ENCODE assay signal across 22 cellular contexts in genomic region chr15:65875458-65875857, GRCh38. TPM values are rescaled to one million over a fixed set of nuclear protein-coding genes. Genes with fewer than 3 reads are reported as not detected.
DNase-seq lines count a peak whose midpoint lies in the region; ATAC-seq, FAIRE-seq and TF ChIP-seq lines count a peak whose summit lies in the region.
"Had no signal": no experiment of that assay in that cellular context is flagged by ENCODE, and none has a peak within 500 bp of the region (broad histone marks: within the 10 kb centered on the region; RNA-seq: fewer than 3 reads in every experiment).

No MANE protein-coding gene starts in this region.

- H3K18ac ChIP-seq in IMR-90 (ENCODE audit: low read depth, low read length): no peak overlapping the region

- POLR2A ChIA-PET in IMR-90 (lab: Charles Lee; ENCODE audit: unreplicated experiment): interaction anchor here (0.5 kb wide), 1 partner anchor 316 kb away, joined by 4 read pairs; no protein-coding TSS in a partner anchor
- POLR2A ChIA-PET in GM12878 (lab: Charles Lee): interaction anchor here (0.6 to 1.1 kb wide), 2 partner anchors 222 to 344 kb away, joined by 3 read pairs; no protein-coding TSS in a partner anchor

- H3K4ac ChIP-seq in IMR-90 (ENCODE audit: low read depth, low read length): no peak overlapping the region

- H3K9me1 ChIP-seq in IMR-90 (ENCODE audit: insufficient read depth, low read length): peaks cover 3% of the 10 kb centered on the region; the same call in 1 of the 2 replicates

- no peak overlapping the region for H3K27ac ChIP-seq in CD4-positive, CD25-positive, alpha-beta regulatory T cell (ENCODE audit: insufficient read depth, low read length, poor library complexity, severe bottlenecking)
- no peak overlapping the region for H3K27ac ChIP-seq in IMR-90 (ENCODE audit: insufficient read depth, low read length)
- H3K27ac ChIP-seq in GM12878 (ENCODE audit: control insufficient read depth, insufficient read depth): no peak overlapping the region
- no peak overlapping the region for H3K27ac ChIP-seq in osteoblast (ENCODE audit: low read depth, low read length)
- H3K27ac ChIP-seq: C4-2B, HL-60, Peyer's patch, SJSA1 had no signal

- H3K79me2 ChIP-seq in GM12878 (ENCODE audit: control insufficient read depth, insufficient read depth, low read length) (peaks cover 55% of the 10 kb centered on the region), osteoblast (ENCODE audit: insufficient read depth, low read length) (peaks cover 91% of the 10 kb centered on the region)

- no peak overlapping the region for H4K5ac ChIP-seq in IMR-90 (ENCODE audit: low read depth, low read length)

- TF ChIP-seq CTCF in IMR-90 (conservative IDR thresholded peaks at IDR 0.05; ENCODE audit: low read depth, low read length) (no peak), GM12878 (IDR thresholded peaks at IDR 0.05 in 2 of 3, conservative IDR thresholded peaks at IDR 0.05 in 1 of 3; ENCODE audit: control insufficient read depth in 2 of 3, extremely low read depth in 1 of 3, insufficient read depth in 1 of 3, low read depth in 3 of 3, low read length in 3 of 3) (no peak), osteoblast (IDR thresholded peaks at IDR 0.05; ENCODE audit: extremely low read depth, low read depth, low read length) (no peak), D721Med (IDR thresholded peaks at IDR 0.05; ENCODE audit: insufficient read depth, missing control alignments) (no peak)

- peak overlapping the region in 1 of 4 donors; percentile 63 for H3K4me3 Mint-ChIP-seq in CD4-positive, CD25-positive, alpha-beta regulatory T cell
- H3K4me3 Mint-ChIP-seq: IgD-negative memory B cell had no signal

- H3K36me3 Mint-ChIP-seq in CD4-positive, CD25-positive, alpha-beta regulatory T cell: peaks cover 27% of the 10 kb centered on the region

- H3K36me3 ChIP-seq in CD4-positive, CD25-positive, alpha-beta regulatory T cell (ENCODE audit: control insufficient read depth, insufficient read depth, low read length): peaks cover 42% of the 10 kb centered on the region
- H3K36me3 ChIP-seq in IMR-90 (ENCODE audit: control insufficient read depth, insufficient read depth, low read length): peaks cover 31% of the 10 kb centered on the region
- peaks cover 2 to 20% of the 10 kb centered on the region in 2 experiments; a peak in 3 of 4 replicates for H3K36me3 ChIP-seq in GM12878 (ENCODE audit: control insufficient read depth in 2 of 2, insufficient read depth in 2 of 2, low read length in 1 of 2)
- peaks cover 48% of the 10 kb centered on the region for H3K36me3 ChIP-seq in osteoblast (ENCODE audit: insufficient read depth, low read length)

- peaks cover 30% of the 10 kb centered on the region for H3K4me1 ChIP-seq in CD4-positive, CD25-positive, alpha-beta regulatory T cell (ENCODE audit: control insufficient read depth, insufficient read depth, low read length, poor library complexity, severe bottlenecking)
- peaks cover 1% of the 10 kb centered on the region for H3K4me1 ChIP-seq in IMR-90 (ENCODE audit: control insufficient read depth, insufficient read depth, low read length)
- no peaks in the 10 kb centered on the region for H3K4me1 ChIP-seq in GM12878 (ENCODE audit: control insufficient read depth, insufficient read depth, low read length)
- peaks cover 13% of the 10 kb centered on the region for H3K4me1 ChIP-seq in osteoblast (ENCODE audit: insufficient read depth, low read length)

- H3K9me3 ChIP-seq in CD4-positive, CD25-positive, alpha-beta regulatory T cell (ENCODE audit: control insufficient read depth in 2 of 2, low read length in 2 of 2): no peaks in the 10 kb centered on the region
- H3K9me3 ChIP-seq in IMR-90 (ENCODE audit: control insufficient read depth, insufficient read depth, low read length) (no peaks in the 10 kb centered on the region), GM12878 (replicated peaks; ENCODE audit: control insufficient read depth, insufficient read depth, low read length) (no peaks in the 10 kb centered on the region), osteoblast (ENCODE audit: low read depth, low read length) (no peaks in the 10 kb centered on the region)
- H3K9me3 ChIP-seq: Peyer's patch, SJSA1 had no signal

- no peak for ATAC-seq in CD4-positive, CD25-positive, alpha-beta regulatory T cell (ENCODE audit: low read depth in 2 of 2)
- peak; percentile 15; the same call in 1 of the 2 replicates for ATAC-seq in IMR-90 (ENCODE audit: low read depth)
- no peak for ATAC-seq in GM12878

- SMC1A ChIA-PET in GM12878 (lab: Charles Lee; ENCODE audit: uncharacterized antibody, unreplicated experiment): interaction anchor here (0.7 to 1.1 kb wide), 3 partner anchors 9 to 27 kb away, joined by 3 to 4 read pairs (median 4); no protein-coding TSS in a partner anchor

- H4K91ac ChIP-seq in IMR-90 (ENCODE audit: insufficient read depth, low read depth, low read length): no peak overlapping the region

- no peak overlapping the region for H3K56ac ChIP-seq in IMR-90 (ENCODE audit: extremely low read depth, insufficient read depth, low read length)

- no peaks in the 10 kb centered on the region for H3K27me3 ChIP-seq in CD4-positive, CD25-positive, alpha-beta regulatory T cell (ENCODE audit: control insufficient read depth, insufficient read depth, low read length)
- H3K27me3 ChIP-seq in IMR-90 (ENCODE audit: control insufficient read depth, insufficient read depth, low read length): no peaks in the 10 kb centered on the region
- H3K27me3 ChIP-seq in GM12878 (replicated peaks in 1 of 2; ENCODE audit: control insufficient read depth in 2 of 2, insufficient read depth in 2 of 2, low read length in 1 of 2): no peaks in the 10 kb centered on the region
- H3K27me3 ChIP-seq in osteoblast (ENCODE audit: insufficient read depth, low read length): no peaks in the 10 kb centered on the region
- H3K27me3 ChIP-seq: Peyer's patch, SJSA1 had no signal

- H2BK15ac ChIP-seq in IMR-90 (ENCODE audit: low read depth, low read length): no peak overlapping the region

- CTCF ChIA-PET in IMR-90 (lab: Yijun Ruan, JAX): no interaction called here
- CTCF ChIA-PET in GM12878 (lab: Yijun Ruan, JAX): interaction anchor here (0.7 to 1.8 kb wide), 5 partner anchors 12 to 216 kb away, joined by 3 to 4 read pairs (median 3); no protein-coding TSS in a partner anchor

- no peak overlapping the region for H2AFZ ChIP-seq in IMR-90 (replicated peaks; ENCODE audit: low read length, poor library complexity)
- no peak overlapping the region for H2AFZ ChIP-seq in GM12878 (ENCODE audit: control insufficient read depth, low read depth, low read length)
- no peak overlapping the region for H2AFZ ChIP-seq in osteoblast (ENCODE audit: low read length)

- H3K14ac ChIP-seq in IMR-90 (replicated peaks; ENCODE audit: low read depth, low read length): no peak overlapping the region

- H3K27me3 Mint-ChIP-seq in CD4-positive, CD25-positive, alpha-beta regulatory T cell: no peaks in the 10 kb centered on the region
- H3K27me3 Mint-ChIP-seq: IgD-negative memory B cell had no signal

- peak overlapping the region; percentile 53 for H2BK5ac ChIP-seq in IMR-90 (ENCODE audit: low read depth, low read length, poor library complexity, severe bottlenecking)

- no peak overlapping the region for H2BK20ac ChIP-seq in IMR-90 (ENCODE audit: low read depth, low read length)

- RAD21 ChIA-PET in GM12878 (lab: Charles Lee; ENCODE audit: unreplicated experiment): no interaction called here

- dilution Hi-C loops in IMR-90 (cut with HindIII; ENCODE audit: low sequenced_read_pairs, unreplicated experiment): no loop called here

- no peak overlapping the region for H3K9ac ChIP-seq in IMR-90 (ENCODE audit: low read depth, low read length)
- H3K9ac ChIP-seq in GM12878 (ENCODE audit: control insufficient read depth, insufficient read depth, low read length): no peak overlapping the region

- in situ Hi-C loops in IMR-90 (cut with MboI; ENCODE audit: low sequenced_read_pairs) (no loop called here), GM12878 (cut with MboI) (no loop called here)

- peaks cover 23 to 50% (median 32%) of the 10 kb centered on the region in 4 donors for H3K4me1 Mint-ChIP-seq in CD4-positive, CD25-positive, alpha-beta regulatory T cell

- peaks cover 6 to 48% of the 10 kb centered on the region in 2 experiments; a peak in 3 of 4 replicates for H3K79me1 ChIP-seq in IMR-90 (ENCODE audit: low read depth in 1 of 2, low read length in 2 of 2)

- no peaks in the 10 kb centered on the region for H3K9me3 Mint-ChIP-seq in CD4-positive, CD25-positive, alpha-beta regulatory T cell
- H3K9me3 Mint-ChIP-seq: IgD-negative memory B cell had no signal

- no peak for DNase-seq in CD4-positive, CD25-positive, alpha-beta regulatory T cell
- DNase-seq in IMR-90 (peak; percentile 11), GM12878 (ENCODE audit: low read depth, low spot score) (no peak), osteoblast (ENCODE audit: insufficient read length, low spot score, missing footprints) (peak; percentile 4), GOT3 (lab: John Stamatoyannopoulos, UW) (no peak), NCI-H82 (lab: John Stamatoyannopoulos, UW) (no peak), D721Med (ENCODE audit: insufficient read length, low spot score) (no peak)
- DNase-seq: AML-193, DMS 273 treated with DMSO at 0.1 percent for 48 hours, DND-41, H7, Kasumi-1, NCI-H1092 treated with DMSO at 0.1 percent for 48 hours, NCI-H2081, NCI-H2171 treated with DMSO at 0.1 percent for 48 hours, NCI-H446, NCI-H69, Peyer's patch had no signal

- TF ChIP-seq RAD21 in IMR-90 (IDR thresholded peaks at IDR 0.05; ENCODE audit: low read length) (no peak), GM12878 (IDR thresholded peaks at IDR 0.05; ENCODE audit: insufficient read depth, low read depth, low read length) (no peak)

- TF ChIP-seq POLR2A in IMR-90 (IDR thresholded peaks at IDR 0.05; ENCODE audit: low read depth, low read length) (no peak), GM12878 (IDR thresholded peaks at IDR 0.05; ENCODE audit: low read depth, low read length) (no peak)

- no peak overlapping the region for H2AK9ac ChIP-seq in IMR-90 (replicated peaks; ENCODE audit: low read depth, low read length, poor library complexity)

- H2BK120ac ChIP-seq in IMR-90 (ENCODE audit: low read depth, low read length): no peak overlapping the region

- H3K23ac ChIP-seq in IMR-90 (ENCODE audit: low read depth, low read length): no peak overlapping the region

- H4K8ac ChIP-seq in IMR-90 (ENCODE audit: low read depth in 2 of 2, low read length in 2 of 2): no peak overlapping the region

- intact Hi-C loops in IMR-90 (cut with micrococcal nuclease) (no loop called here), GM12878 (cut with micrococcal nuclease; ENCODE audit: unreplicated experiment) (no loop called here)

- FAIRE-seq in GM12878 (lab: Jason Lieb, UNC): no peak
- no peak for FAIRE-seq in D721Med (lab: Jason Lieb, UNC)

- H3K4me3 ChIP-seq in CD4-positive, CD25-positive, alpha-beta regulatory T cell (ENCODE audit: low read depth, low read length): no peak overlapping the region
- no peak overlapping the region for H3K4me3 ChIP-seq in IMR-90 (ENCODE audit: insufficient read depth, low read depth, low read length)
- H3K4me3 ChIP-seq in GM12878: no peak overlapping the region
- no peak overlapping the region for H3K4me3 ChIP-seq in osteoblast (ENCODE audit: insufficient read depth, low read length)
- H3K4me3 ChIP-seq: Peyer's patch, SJSA1 had no signal

- no peak for TF ChIP-seq EP300 in GM12878 (IDR thresholded peaks at IDR 0.05; ENCODE audit: borderline replicate concordance in 1 of 2, control insufficient read depth in 1 of 2, low read depth in 2 of 2, low read length in 2 of 2)

- no TSS peak for BruUV-seq in IMR-90 (replicated peaks; lab: Mats Ljungman, UMichigan)
- no TSS peak for BruUV-seq in GM12878 (replicated peaks; lab: Mats Ljungman, UMichigan)

- WGBS in IMR-90 (ENCODE audit: extremely low coverage in 2 of 2, insufficient read length in 1 of 2), 2 experiments: no CpG with 5 or more reads among the region's 1 CpG
- WGBS in GM12878 (ENCODE audit: insufficient coverage, insufficient replicate concordance, low lambda C conversion rate, missing lambda C conversion rate): 100% methylated on average over 1 of the region's 1 CpG

- no peak overlapping the region for H2AK5ac ChIP-seq in IMR-90 (ENCODE audit: low read depth, low read length)

- peak overlapping the region in 2 of 3 donors; percentile 26 to 53 for H3K27ac Mint-ChIP-seq in CD4-positive, CD25-positive, alpha-beta regulatory T cell
- H3K27ac Mint-ChIP-seq: IgD-negative memory B cell had no signal

- H4K20me1 ChIP-seq in IMR-90 (ENCODE audit: insufficient read depth, low read length) (peaks cover 61% of the 10 kb centered on the region), GM12878 (ENCODE audit: control insufficient read depth, insufficient read depth) (no peaks in the 10 kb centered on the region), osteoblast (ENCODE audit: insufficient read depth, low read length) (peaks cover 50% of the 10 kb centered on the region)

- H3K4me2 ChIP-seq in IMR-90 (ENCODE audit: low read depth, low read length) (no peak overlapping the region), GM12878 (ENCODE audit: control insufficient read depth, insufficient read depth) (0 out of 2 replicates have a peak overlapping the region, but pooled peaks have one; percentile 5), osteoblast (ENCODE audit: insufficient read depth, low read length) (no peak overlapping the region)

RNA-seq across cellular contexts. Expression of gene RAB11A, which starts 6.2 kb away (rescaled TPM):
- 115 TPM for total RNA-seq in CD4-positive, CD25-positive, alpha-beta regulatory T cell
- 100 to 1,000 TPM; 229 to 330 (median 265) TPM for polyA plus RNA-seq in CD4-positive, CD25-positive, alpha-beta regulatory T cell
- 376 and 462 TPM in 2 replicates for total RNA-seq in IMR-90 (2012; rRNA removed)
- polyA plus RNA-seq in IMR-90 (2012; rRNA removed): 299 and 341 TPM in 2 replicates
- polyA plus RNA-seq in IMR-90 (2012; cell fraction: cytosol; rRNA removed): 134 and 136 TPM in 2 replicates
- 36.8 and 156 TPM in 2 replicates for polyA plus RNA-seq in IMR-90 (2012; cell fraction: nucleus; rRNA removed; ENCODE audit: low replicate concordance)
- 70.8 and 70.9 TPM in 2 replicates for total RNA-seq in GM12878 (2013; cell fraction: nucleolus; rRNA removed)
- total RNA-seq in GM12878 (2014; rRNA removed): 128 and 141 TPM in 2 replicates
- 148 and 152 TPM in 2 replicates for total RNA-seq in GM12878 (2014; rRNA removed; fragmentation: Illumina TruSeq; extraction: Trizol)
- 182 and 204 TPM in 2 replicates for total RNA-seq in GM12878 (2021)
- 108 TPM for polyA plus RNA-seq in GM12878 (2011; ENCODE audit: low read depth)
- polyA plus RNA-seq in GM12878 (2011; rRNA removed): 387 and 412 TPM in 2 replicates
- 245 and 314 TPM in 2 replicates for polyA plus RNA-seq in GM12878 (2011; cell fraction: cytosol; rRNA removed)
- polyA plus RNA-seq in GM12878 (2011; cell fraction: nucleus; rRNA removed): 170 and 179 TPM in 2 replicates
- 175 and 233 TPM in 2 replicates for polyA plus RNA-seq in GM12878 (2012)
- polyA plus RNA-seq in GM12878 (2014; fragmentation: Illumina TruSeq; extraction: Trizol): 274 and 338 TPM in 2 replicates
- polyA plus RNA-seq in GM12878 (2014; fragmentation: Nextera tagmentation; extraction: Ambion mirVana): 100 to 1,000 TPM; 155 to 179 TPM
- 218 and 266 TPM in 2 replicates for polyA plus RNA-seq in GM12878 (2014; rRNA removed)
- polyA plus RNA-seq in GM12878 (2016; fragmentation: Nextera tagmentation; extraction: Ambion mirVana): 100 to 1,000 TPM; 275 to 291 TPM
- polyA minus RNA-seq in GM12878 (2011; rRNA and poly(A)+ RNA removed): 143 and 310 TPM in 2 replicates
- 48.4 and 63.4 TPM in 2 replicates for polyA minus RNA-seq in GM12878 (2011; cell fraction: cytosol; rRNA and poly(A)+ RNA removed)
- polyA minus RNA-seq in GM12878 (2011; cell fraction: nucleus; rRNA and poly(A)+ RNA removed): 14.7 and 27.4 TPM in 2 replicates
- 55.7 and 68.0 TPM in 2 replicates for total RNA-seq in osteoblast

Comparison
In these comparisons a context has a peak if more than half of its experiments do, and no peak if none do; other contexts are left out.
1. DNase-seq: peak in IMR-90 (single experiment) and osteoblast (single experiment); none in CD4-positive, CD25-positive, alpha-beta regulatory T cell (0 of 3), GM12878 (single experiment), GOT3 (single experiment), NCI-H82 (single experiment) and D721Med (single experiment).